Comparison of ENCODE assay signal across 10 cellular contexts in genomic region chr6:15331143-15331542, GRCh38.
A peak's percentile ranks its signal among the peaks of the same experiment; 100 is the strongest.
DNase-seq lines count a peak whose midpoint lies in the region; ATAC-seq, FAIRE-seq and TF ChIP-seq lines count a peak whose summit lies in the region.
"Had no signal": no experiment of that assay in that cellular context is flagged by ENCODE, and none has a peak within 500 bp of the region (broad histone marks: within the 10 kb centered on the region; RNA-seq: fewer than 3 reads in every experiment).

No MANE protein-coding gene starts in this region.

- CTCF ChIA-PET in MCF 10A (lab: Yijun Ruan, JAX), result interaction anchor here (1.1 kb wide), 1 partner anchor 9 kb away, joined by 8 read pairs; no protein-coding TSS in a partner anchor
- CTCF ChIA-PET in PC-9 (lab: Charles Lee), result no interaction called here

- H3K9me3 Mint-ChIP-seq in MCF 10A (ENCODE audit: unreplicated experiment), result no peaks in the 10 kb centered on the region

- POLR2A ChIA-PET in MCF 10A (lab: Yijun Ruan, JAX) (interaction anchor here (0.6 to 0.7 kb wide), 3 partner anchors 66 to 1224 kb away, joined by 3 to 6 read pairs (median 4); no protein-coding TSS in a partner anchor), PC-9 (lab: Charles Lee; ENCODE audit: unreplicated experiment) (interaction anchor here (0.9 kb wide), 1 partner anchor 48 kb away, joined by 4 read pairs; no protein-coding TSS in a partner anchor)

- H3K27me3 Mint-ChIP-seq in MCF 10A (ENCODE audit: insufficient read depth, unreplicated experiment), result no peaks in the 10 kb centered on the region

- no peak overlapping the region for H3K4me3 Mint-ChIP-seq in MCF 10A (ENCODE audit: unreplicated experiment)

- H3K4me3 ChIP-seq in breast epithelium (no peak overlapping the region), PC-9 (no peak overlapping the region), foreskin fibroblast (ENCODE audit: low read depth in 1 of 2, low read length in 2 of 2) (no peak overlapping the region), upper lobe of right lung (no peak overlapping the region), kidney (ENCODE audit: low read length in 2 of 2) (no peak overlapping the region)

- peak; percentile 52 for ATAC-seq in upper lobe of right lung
- no peak for ATAC-seq in HG03342 (IDR thresholded peaks at IDR 0.05; ENCODE audit: unreplicated experiment)
- no peak for ATAC-seq in HG02642 (IDR thresholded peaks at IDR 0.05; ENCODE audit: poor library complexity, unreplicated experiment)

- DNase-seq in MCF 10A (ENCODE audit: unreplicated experiment), result peak; percentile 77
- DNase-seq in breast epithelium (ENCODE audit: low spot score in 2 of 2), result no peak
- DNase-seq in PC-9, result peak; percentile 29 to 43
- DNase-seq in foreskin fibroblast, result peak; percentile 21 to 58
- no peak for DNase-seq in upper lobe of right lung
- no peak for DNase-seq in kidney
- DNase-seq: aorta, mesendoderm had no signal

- H3K79me2 ChIP-seq in PC-9 (ENCODE audit: low read depth), result peaks cover 91% of the 10 kb centered on the region

- peak overlapping the region; percentile 67 for H3K27ac Mint-ChIP-seq in MCF 10A (ENCODE audit: low read depth, unreplicated experiment)

- H3K9ac ChIP-seq in kidney (ENCODE audit: low read length in 2 of 2), result no peak overlapping the region

- BruUV-seq in MCF 10A (replicated peaks; lab: Mats Ljungman, UMichigan), result no TSS peak
- no TSS peak for BruUV-seq in PC-9 (replicated peaks; lab: Mats Ljungman, UMichigan)

- no peak overlapping the region for H2AFZ ChIP-seq in PC-9

- H3F3A ChIP-seq in PC-9 (ENCODE audit: insufficient read depth, low read depth), result peaks cover 14% of the 10 kb centered on the region; the same call in 1 of the 2 replicates

- H3K4me1 ChIP-seq in breast epithelium (peaks cover 0 to 11% of the 10 kb centered on the region in 2 donors), PC-9 (replicated peaks; ENCODE audit: insufficient read depth) (peaks cover 37% of the 10 kb centered on the region), upper lobe of right lung (peaks cover 38% of the 10 kb centered on the region), kidney (ENCODE audit: control insufficient read depth in 1 of 2, insufficient read depth in 1 of 2, low read depth in 1 of 2, low read length in 2 of 2) (peaks cover 8 to 10% of the 10 kb centered on the region in 2 donors)

- peaks cover 40% of the 10 kb centered on the region for H4K20me1 ChIP-seq in PC-9 (ENCODE audit: insufficient read depth)

- H3K9me3 ChIP-seq in breast epithelium (no peaks in the 10 kb centered on the region), PC-9 (ENCODE audit: insufficient read depth, low read depth) (no peaks in the 10 kb centered on the region), upper lobe of right lung (no peaks in the 10 kb centered on the region), kidney (ENCODE audit: control insufficient read depth in 1 of 2, low read length in 2 of 2) (no peaks in the 10 kb centered on the region)

- H3K27ac ChIP-seq in breast epithelium, result no peak overlapping the region
- H3K27ac ChIP-seq in PC-9, result peak overlapping the region; percentile 37
- H3K27ac ChIP-seq in upper lobe of right lung, result no peak overlapping the region
- no peak overlapping the region for H3K27ac ChIP-seq in kidney (ENCODE audit: low read depth in 2 of 2, low read length in 2 of 2)

- no peaks in the 10 kb centered on the region for H3K9me2 ChIP-seq in PC-9 (ENCODE audit: insufficient read depth)

- H3K36me3 Mint-ChIP-seq in MCF 10A (ENCODE audit: insufficient read depth, unreplicated experiment), result peaks cover 6% of the 10 kb centered on the region

- H3K4me1 Mint-ChIP-seq in MCF 10A (ENCODE audit: insufficient read depth, unreplicated experiment), result peaks cover 27% of the 10 kb centered on the region

- peak overlapping the region; percentile 5 for H3K4me2 ChIP-seq in PC-9

- H3K27me3 ChIP-seq in breast epithelium, result no peaks in the 10 kb centered on the region
- H3K27me3 ChIP-seq in PC-9 (ENCODE audit: insufficient read depth, low read depth), result no peaks in the 10 kb centered on the region
- H3K27me3 ChIP-seq in upper lobe of right lung, result no peaks in the 10 kb centered on the region

- FAIRE-seq in kidney (lab: Jason Lieb, UNC), result no peak

- intact Hi-C loops in MCF 10A (cut with micrococcal nuclease), result no loop called here
- intact Hi-C loops in breast epithelium (cut with DNase I; ENCODE audit: low total_unique reads), result no loop called here
- intact Hi-C loops in PC-9 (cut with micrococcal nuclease; ENCODE audit: unreplicated experiment), result no loop called here
- intact Hi-C loops in upper lobe of right lung (cut with DNase I), result no loop called here
- intact Hi-C loops in kidney (cut with DNase I), result no loop called here

- H3K36me3 ChIP-seq in breast epithelium (no peaks in the 10 kb centered on the region), PC-9 (ENCODE audit: low read depth) (0 out of 2 replicates have a peak, but pooled peaks cover 4% of the 10 kb centered on the region), upper lobe of right lung (no peaks in the 10 kb centered on the region), kidney (ENCODE audit: control insufficient read depth in 1 of 2, insufficient read depth in 2 of 2, low read length in 2 of 2) (no peaks in the 10 kb centered on the region)

- no peak for TF ChIP-seq POLR2A in breast epithelium (IDR thresholded peaks at IDR 0.05)

- TF ChIP-seq CTCF in MCF 10A (IDR thresholded peaks at IDR 0.05; ENCODE audit: unreplicated experiment) (no peak), breast epithelium (IDR thresholded peaks at IDR 0.05) (no peak), PC-9 (conservative IDR thresholded peaks at IDR 0.05) (no peak), foreskin fibroblast (IDR thresholded peaks at IDR 0.05; ENCODE audit: low read depth, low read length) (no peak), upper lobe of right lung (IDR thresholded peaks at IDR 0.05) (no peak), kidney (IDR thresholded peaks at IDR 0.05; ENCODE audit: borderline replicate concordance, extremely low read depth, insufficient read depth) (no peak)

Comparison
In these comparisons a context has a peak if more than half of its experiments do, and no peak if none do; other contexts are left out.
1. DNase-seq: peak in MCF 10A (single experiment), PC-9 (2 of 2) and foreskin fibroblast (2 of 2); none in breast epithelium (0 of 2), upper lobe of right lung (single experiment) and kidney (single experiment).